In genomic region chr2:56473524-56473923, GRCh38 we compare ENCODE assay signal across 28 cellular contexts.
"Had no signal": no experiment of that assay in that cellular context is flagged by ENCODE, and none has a peak within 500 bp of the region (broad histone marks: within the 10 kb centered on the region; RNA-seq: fewer than 3 reads in every experiment).

No MANE protein-coding gene starts in this region.

- H3K27ac ChIP-seq: ascending aorta, body of pancreas, Peyer's patch, VCaP had no signal

- FAIRE-seq: bronchial epithelial cell, TTC549 had no signal

- ATAC-seq: activated CD4-positive, alpha-beta T cell treated with anti-CD3 and anti-CD28 coated beads for 36 hours; activated CD8-positive, alpha-beta T cell treated with anti-CD3 and anti-CD28 coated beads for 36 hours; body of pancreas; T-cell had no signal

- H3K9me3 ChIP-seq: ascending aorta, body of pancreas, MG63, Peyer's patch had no signal

- DNase-seq: activated CD4-positive, alpha-beta T cell treated with anti-CD3 and anti-CD28 coated beads for 36 hours; activated CD4-positive, alpha-beta T cell treated with anti-CD3 and anti-CD28 coated beads, Interleukin-2, amount 50 U/mL, for 1 hour; activated CD8-positive, alpha-beta memory T cell treated with anti-CD3 and anti-CD28 coated beads, Interleukin-2, amount 50 U/mL, for 4 hours; activated CD8-positive, alpha-beta T cell treated with anti-CD3 and anti-CD28 coated beads for 36 hours; activated naive CD4-positive, alpha-beta T cell treated with anti-CD3 and anti-CD28 coated beads, Interleukin-2, amount 50 U/mL, for 16 hours; activated naive CD8-positive, alpha-beta T cell treated with anti-CD3 and anti-CD28 coated beads, Interleukin-2, amount 10 ng/mL, durations not matched to agents 7 days and 5 days; amniotic stem cell; body of pancreas; central memory CD4-positive, alpha-beta T cell; MG63; MV-4-11; NCI-H1105; NCI-H1436; NCI-H1694 treated with DMSO at 0.1 percent for 48 hours; NCI-H2029 treated with DMSO at 0.1 percent for 48 hours; NCI-H345; NCI-H510A; NCI-H526 treated with DMSO at 0.1 percent for 48 hours; NCI-H82; Peyer's patch; SHP77 treated with DMSO at 0.1 percent for 48 hours; T-cell; T-helper 2 cell; T1000 had no signal

- H3K27me3 ChIP-seq: ascending aorta, body of pancreas, MG63, Peyer's patch had no signal

- H3K4me3 ChIP-seq: ascending aorta, body of pancreas, MG63, Peyer's patch had no signal

- H3K36me3 ChIP-seq: ascending aorta, MG63, Peyer's patch had no signal

- H3K4me1 ChIP-seq: ascending aorta, Peyer's patch had no signal
